ENCODE assay signal across 10 cellular contexts in the genomic region with DNA sequence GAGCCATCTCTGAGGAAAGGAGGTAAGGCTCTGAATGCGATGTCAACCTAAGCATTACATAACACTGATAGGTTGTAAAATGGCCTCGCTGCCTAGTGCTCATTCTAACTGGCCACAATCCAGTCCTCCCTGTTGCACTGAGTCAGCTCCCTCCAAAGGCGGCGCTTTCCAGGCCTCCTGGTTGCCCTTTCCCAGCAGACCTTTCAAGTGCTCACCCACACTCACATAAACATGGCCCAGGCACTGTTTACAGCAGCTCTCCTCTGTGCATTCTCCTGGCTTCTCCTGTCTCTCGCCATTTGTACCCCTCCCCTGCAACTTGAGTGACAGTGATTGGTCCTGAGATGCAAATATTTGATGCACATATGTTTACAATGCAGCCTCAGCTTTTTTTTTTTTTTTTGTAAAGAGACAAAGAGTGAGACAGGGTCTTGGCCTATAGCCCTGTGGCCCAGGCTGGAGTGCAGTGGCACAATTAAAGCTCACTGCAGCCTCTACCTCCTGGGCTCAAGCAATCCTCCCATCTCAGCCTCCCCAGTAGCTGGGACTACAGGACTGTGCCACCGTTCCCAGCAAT. TPM values are rescaled to one million over a fixed set of nuclear protein-coding genes. Genes with fewer than 3 reads are reported as not detected.
A peak's percentile ranks its signal among the peaks of the same experiment; 100 is the strongest.
DNase-seq lines count a peak whose midpoint lies in the region; ATAC-seq and TF ChIP-seq lines count a peak whose summit lies in the region.
"Had no signal": no experiment of that assay in that cellular context is flagged by ENCODE, and none has a peak within 500 bp of the region (broad histone marks: within the 10 kb centered on the region; RNA-seq: fewer than 3 reads in every experiment).

No MANE protein-coding gene starts in this region.

- no peak overlapping the region for H3K9ac ChIP-seq in MM.1S (ENCODE audit: low read length)

- H3K4me1 Mint-ChIP-seq in activated naive CD8-positive, alpha-beta T cell treated with anti-CD3 and anti-CD28 coated beads, Interleukin-2, amount 10 ng/mL, durations not matched to agents 7 days and 5 days = peaks cover 50% of the 10 kb centered on the region

- peaks cover 7% of the 10 kb centered on the region for H3F3A ChIP-seq in MM.1S (ENCODE audit: insufficient read depth, low read length)

- peaks cover 3% of the 10 kb centered on the region for H3K27me3 Mint-ChIP-seq in activated naive CD8-positive, alpha-beta T cell treated with anti-CD3 and anti-CD28 coated beads, Interleukin-2, amount 10 ng/mL, durations not matched to agents 7 days and 5 days

- no peaks in the 10 kb centered on the region for H4K20me1 ChIP-seq in MM.1S (ENCODE audit: insufficient read depth, low read length)

- ATAC-seq in heart right ventricle (no peak), aorta (ENCODE audit: low FRiP score) (no peak)
- ATAC-seq in activated naive CD8-positive, alpha-beta T cell treated with anti-CD3 and anti-CD28 coated beads, Interleukin-2, amount 10 ng/mL, durations not matched to agents 7 days and 5 days (ENCODE audit: low read depth) = no peak
- ATAC-seq: heart left ventricle had no signal

- WGBS in heart right ventricle, 2 donors = 81 to 83% methylated on average over 6 of the region's 6 CpGs
- 67 to 76% methylated on average over 2 to 6 of the region's 6 CpGs for WGBS in transverse colon (ENCODE audit: low coverage in 1 of 2), 2 donors
- WGBS in aorta, 2 donors = 95 to 96% methylated on average over 6 of the region's 6 CpGs

- H3K4me3 Mint-ChIP-seq in activated naive CD8-positive, alpha-beta T cell treated with anti-CD3 and anti-CD28 coated beads, Interleukin-2, amount 10 ng/mL, durations not matched to agents 7 days and 5 days = peak overlapping the region; percentile 88

- peak; percentile 22 to 76 for DNase-seq in cardiac muscle cell (ENCODE audit: low read depth in 1 of 2, low spot score in 1 of 2)
- no peak for DNase-seq in heart right ventricle
- no peak for DNase-seq in activated naive CD8-positive, alpha-beta T cell treated with anti-CD3 and anti-CD28 coated beads, Interleukin-2, amount 10 ng/mL, durations not matched to agents 7 days and 5 days
- peak; percentile 86 for DNase-seq in islet precursor cell
- DNase-seq in transverse colon = no peak
- no peak for DNase-seq in MM.1S
- DNase-seq in aorta = no peak
- no peak for DNase-seq in NCI-H524 (lab: John Stamatoyannopoulos, UW)

- H3K36me3 ChIP-seq in cardiac muscle cell (no peaks in the 10 kb centered on the region), heart right ventricle (no peaks in the 10 kb centered on the region), transverse colon (no peaks in the 10 kb centered on the region), MM.1S (replicated peaks; ENCODE audit: insufficient read depth, low read length) (no peaks in the 10 kb centered on the region; the same call in 1 of the 2 replicates), aorta (ENCODE audit: control insufficient read depth in 1 of 2, insufficient read depth in 2 of 2, low read length in 1 of 2) (no peaks in the 10 kb centered on the region)
- H3K36me3 ChIP-seq: heart left ventricle had no signal

- TF ChIP-seq EP300 in transverse colon (IDR thresholded peaks at IDR 0.05; ENCODE audit: low read depth) = no peak

- no peak overlapping the region for H2AFZ ChIP-seq in MM.1S (ENCODE audit: low read length)

- H3K79me2 ChIP-seq in MM.1S (ENCODE audit: low read length) = peaks cover 33% of the 10 kb centered on the region

- POLR2A ChIA-PET in activated naive CD8-positive, alpha-beta T cell treated with anti-CD3 and anti-CD28 coated beads, Interleukin-2, amount 10 ng/mL, durations not matched to agents 7 days and 5 days (lab: Charles Lee) = interaction anchor here (0.6 to 1.3 kb wide), 4 partner anchors 8 to 435 kb away, joined by 3 to 5 read pairs (median 4); a partner anchor contains a TSS

- H3K27ac Mint-ChIP-seq in activated naive CD8-positive, alpha-beta T cell treated with anti-CD3 and anti-CD28 coated beads, Interleukin-2, amount 10 ng/mL, durations not matched to agents 7 days and 5 days = peak overlapping the region; percentile 95

- intact Hi-C loops in heart right ventricle (cut with DNase I) (no loop called here), transverse colon (cut with DNase I; ENCODE audit: low total_unique reads) (no loop called here), aorta (cut with DNase I) (no loop called here)

- no peaks in the 10 kb centered on the region for H3K9me3 Mint-ChIP-seq in activated naive CD8-positive, alpha-beta T cell treated with anti-CD3 and anti-CD28 coated beads, Interleukin-2, amount 10 ng/mL, durations not matched to agents 7 days and 5 days

- in situ Hi-C loops in transverse colon (cut with MboI; ENCODE audit: low pct_ligation_motif_present in 1 of 4, low pct_unique_long_range_greater_than_20kb in 1 of 4, low sequenced_read_pairs in 3 of 4) = no loop called here

- H3K9me3 ChIP-seq in cardiac muscle cell (ENCODE audit: low read depth) (no peaks in the 10 kb centered on the region), heart right ventricle (no peaks in the 10 kb centered on the region), transverse colon (no peaks in the 10 kb centered on the region), MM.1S (replicated peaks; ENCODE audit: insufficient read depth, low read length) (no peaks in the 10 kb centered on the region), aorta (ENCODE audit: control insufficient read depth, low read length) (no peaks in the 10 kb centered on the region)
- H3K9me3 ChIP-seq: heart left ventricle had no signal

- H3K4me2 ChIP-seq in MM.1S (ENCODE audit: low read depth, low read length) = no peak overlapping the region

- H3K27me3 ChIP-seq in cardiac muscle cell = no peaks in the 10 kb centered on the region
- H3K27me3 ChIP-seq in heart right ventricle = no peaks in the 10 kb centered on the region
- no peaks in the 10 kb centered on the region for H3K27me3 ChIP-seq in transverse colon
- no peaks in the 10 kb centered on the region for H3K27me3 ChIP-seq in MM.1S (replicated peaks; ENCODE audit: insufficient read depth, low read length)
- H3K27me3 ChIP-seq in aorta (ENCODE audit: control insufficient read depth in 1 of 2, insufficient read depth in 2 of 2, low read length in 1 of 2) = no peaks in the 10 kb centered on the region
- H3K27me3 ChIP-seq: heart left ventricle had no signal

- no peak for TF ChIP-seq POLR2A in transverse colon (IDR thresholded peaks at IDR 0.05)

- H3K4me1 ChIP-seq in cardiac muscle cell (ENCODE audit: low read depth) (peaks cover 32% of the 10 kb centered on the region), heart right ventricle (peaks cover 6 to 66% (median 35%) of the 10 kb centered on the region in 9 donors), transverse colon (peaks cover 3 to 47% (median 21%) of the 10 kb centered on the region in 4 donors), MM.1S (ENCODE audit: low read length) (peaks cover 20% of the 10 kb centered on the region), aorta (ENCODE audit: control insufficient read depth in 1 of 2, insufficient read depth in 2 of 2, low read length in 2 of 2) (no peaks in the 10 kb centered on the region)

- H3K27ac ChIP-seq in cardiac muscle cell (no peak overlapping the region), heart right ventricle (peak overlapping the region in 4 of 10 donors; percentile 94 to 98 (median 96)), transverse colon (peak overlapping the region; percentile 90 to 98 (median 96)), MM.1S (ENCODE audit: low read length) (no peak overlapping the region), aorta (ENCODE audit: low read depth in 1 of 2, low read length in 2 of 2) (no peak overlapping the region)

- no peaks in the 10 kb centered on the region for H3K9me2 ChIP-seq in MM.1S (replicated peaks; ENCODE audit: insufficient read depth, low read length)

- peaks cover 7% of the 10 kb centered on the region for H3K36me3 Mint-ChIP-seq in activated naive CD8-positive, alpha-beta T cell treated with anti-CD3 and anti-CD28 coated beads, Interleukin-2, amount 10 ng/mL, durations not matched to agents 7 days and 5 days

- TF ChIP-seq CTCF in cardiac muscle cell (IDR thresholded peaks at IDR 0.05; ENCODE audit: low read depth, low read length) = peak; percentile 27
- no peak for TF ChIP-seq CTCF in heart right ventricle (IDR thresholded peaks at IDR 0.05)
- no peak for TF ChIP-seq CTCF in transverse colon (IDR thresholded peaks at IDR 0.05)
- TF ChIP-seq CTCF in MM.1S (IDR thresholded peaks at IDR 0.05; ENCODE audit: low read length) = no peak

- no peak overlapping the region for H3K4me3 ChIP-seq in cardiac muscle cell
- no peak overlapping the region for H3K4me3 ChIP-seq in heart right ventricle
- no peak overlapping the region for H3K4me3 ChIP-seq in transverse colon
- H3K4me3 ChIP-seq in MM.1S (ENCODE audit: low read length) = no peak overlapping the region
- no peak overlapping the region for H3K4me3 ChIP-seq in aorta (ENCODE audit: low read length in 2 of 2)

RNA-seq across cellular contexts. Expression of a gene that starts 1.3 kb away (rescaled TPM):
- 165 and 179 TPM in 2 replicates for total RNA-seq in cardiac muscle cell
- polyA plus RNA-seq in cardiac muscle cell = 144 and 169 TPM in 2 replicates
- total RNA-seq in heart right ventricle = 100 to 1,000 TPM; 113 to 164 (median 144) TPM
- polyA plus RNA-seq in heart right ventricle = 10 to 100 TPM; 64.4 to 88.4 TPM
- total RNA-seq in activated naive CD8-positive, alpha-beta T cell treated with anti-CD3 and anti-CD28 coated beads, Interleukin-2, amount 10 ng/mL, durations not matched to agents 7 days and 5 days = 10 to 100 TPM; 45.4 to 51.6 TPM
- 10 to 100 TPM; 62.3 to 98.1 (median 68.3) TPM for total RNA-seq in transverse colon
- 100 to 1,000 TPM; 136 TPM for total RNA-seq in aorta
- polyA plus RNA-seq in aorta = 100 to 1,000 TPM; 104 to 113 TPM

RNA-seq across cellular contexts. Expression of a gene that starts 36.8 kb away (rescaled TPM):
- total RNA-seq in cardiac muscle cell = 0.07 and 0.39 TPM in 2 replicates
- 1.3 TPM in 1 of 2 replicates, not detected in the other for polyA plus RNA-seq in cardiac muscle cell
- under 1 TPM in 4 of 10 donors, not detected in 6; 0.06 to 0.17 (median 0.10) TPM for total RNA-seq in heart right ventricle
- polyA plus RNA-seq in heart right ventricle = not detected
- not detected for total RNA-seq in activated naive CD8-positive, alpha-beta T cell treated with anti-CD3 and anti-CD28 coated beads, Interleukin-2, amount 10 ng/mL, durations not matched to agents 7 days and 5 days
- not detected for total RNA-seq in transverse colon
- total RNA-seq in aorta = 1 to 10 TPM in 1 of 2 donors, not detected in 1; 1.3 TPM
- not detected for polyA plus RNA-seq in aorta
- total RNA-seq: NCI-H460 had no signal
- polyA plus RNA-seq: heart left ventricle had no signal

Comparison
In these comparisons a context has a peak if more than half of its experiments do, and no peak if none do; other contexts are left out.
1. DNase-seq: peak in cardiac muscle cell (2 of 2) and islet precursor cell (single experiment); none in heart right ventricle (0 of 2), activated naive CD8-positive, alpha-beta T cell treated with anti-CD3 and anti-CD28 coated beads, Interleukin-2, amount 10 ng/mL, durations not matched to agents 7 days and 5 days (single experiment), transverse colon (single experiment), MM.1S (single experiment), aorta (0 of 2) and NCI-H524 (0 of 2).
2. H3K27ac ChIP-seq: peak in transverse colon (4 of 4); none in cardiac muscle cell (single experiment), MM.1S (single experiment) and aorta (0 of 2).